8 cellular contexts compared by ENCODE assay signal in the genomic region with DNA sequence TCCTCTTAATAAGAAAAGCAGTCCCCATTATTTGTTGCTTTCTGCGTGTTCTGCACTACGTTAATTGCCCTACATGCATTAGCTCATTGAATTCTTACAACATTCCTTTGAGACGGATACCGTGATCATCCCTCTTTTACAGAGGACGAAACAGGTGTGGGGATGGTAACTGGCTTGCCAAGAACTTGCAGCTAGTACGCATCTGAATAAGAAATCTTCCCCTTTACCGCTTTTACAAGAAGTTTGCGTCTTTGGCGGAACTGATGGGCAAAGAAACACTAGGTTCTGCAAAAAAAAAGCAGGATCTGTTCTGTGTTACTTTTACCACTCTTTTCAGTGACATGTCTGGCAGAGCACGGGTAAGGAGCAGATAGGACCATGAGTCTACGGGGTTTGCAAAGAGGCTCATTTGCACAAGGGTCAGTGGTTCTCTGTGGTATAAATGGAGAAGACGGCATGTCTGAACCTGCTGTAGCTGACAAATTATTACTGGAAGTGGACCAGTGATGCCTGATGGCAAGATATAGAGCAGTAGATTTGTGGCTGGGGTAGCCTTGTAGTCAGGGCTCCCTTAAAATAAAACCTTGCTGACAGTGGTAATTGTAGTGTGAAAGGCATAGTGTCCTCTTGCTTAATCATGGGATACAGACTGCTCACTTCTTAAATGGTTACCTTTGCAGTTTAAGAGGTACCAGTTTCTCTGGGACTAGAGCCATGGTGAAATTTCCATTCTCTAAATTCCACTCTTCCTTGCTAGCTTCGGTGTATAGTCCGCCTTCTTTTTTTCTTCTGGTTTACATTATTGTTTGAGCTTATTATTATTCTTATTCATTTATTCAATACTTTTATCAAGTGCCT. TPM values are rescaled to one million over a fixed set of nuclear protein-coding genes. Genes with fewer than 3 reads are reported as not detected.
DNase-seq lines count a peak whose midpoint lies in the region; ATAC-seq, FAIRE-seq and TF ChIP-seq lines count a peak whose summit lies in the region.

No MANE protein-coding gene starts in this region.

- CTCF ChIA-PET in A549 (lab: Yijun Ruan, JAX): interaction anchor here (0.5 to 2.7 kb wide), 6 partner anchors 14 to 29 kb away, joined by 3 to 17 read pairs (median 4); partner anchors contain the start of gene VPS35L

- H3K9me3 ChIP-seq in A549: no peaks in the 10 kb centered on the region
- no peaks in the 10 kb centered on the region for H3K9me3 ChIP-seq in H9 (ENCODE audit: control insufficient read depth, low read depth, low read length)
- H3K9me3 ChIP-seq in T-helper 17 cell (ENCODE audit: control insufficient read depth, low read length, poor library complexity, severe bottlenecking): no peaks in the 10 kb centered on the region

- H2BK20ac ChIP-seq in H9 (ENCODE audit: low read depth, low read length, poor library complexity, severe bottlenecking): no peak overlapping the region

- no peak overlapping the region for H3K14ac ChIP-seq in H9 (ENCODE audit: insufficient read depth, low read length)

- peak overlapping the region; percentile 77 for H3K4me2 ChIP-seq in A549
- H3K4me2 ChIP-seq in H9 (ENCODE audit: insufficient read depth, insufficient read length, low read length): peak overlapping the region; percentile 100

- H3K4me3 ChIP-seq in A549: peak overlapping the region; percentile 98
- H3K4me3 ChIP-seq in fibroblast of the aortic adventitia (ENCODE audit: low read depth, low read length): peak overlapping the region; percentile 99

- no peak overlapping the region for H2AK5ac ChIP-seq in H9 (ENCODE audit: insufficient read length, low read length)

- H3K56ac ChIP-seq in H9 (ENCODE audit: insufficient read length, low read depth, low read length): no peak overlapping the region

- H3K79me1 ChIP-seq in H9 (ENCODE audit: insufficient read depth, low read depth, low read length, poor library complexity, severe bottlenecking): no peaks in the 10 kb centered on the region

- TF ChIP-seq RAD21 in A549 (conservative IDR thresholded peaks at IDR 0.05 in 1 of 2, IDR thresholded peaks at IDR 0.05 in 1 of 2): no peak

- H2BK15ac ChIP-seq in H9 (ENCODE audit: low read depth, low read length): no peak overlapping the region

- no peak overlapping the region; a peak in 1 of 7 replicates for H3K27ac Mint-ChIP-seq in H9
- H3K27ac Mint-ChIP-seq in T-helper 17 cell: peak overlapping the region; percentile 98

- no peak overlapping the region for H4K5ac ChIP-seq in H9 (ENCODE audit: insufficient read length, low read depth, low read length)

- H3K27me3 ChIP-seq in H9 (ENCODE audit: insufficient read depth, low read length): no peaks in the 10 kb centered on the region

- no peaks in the 10 kb centered on the region for H3K27me3 Mint-ChIP-seq in H9 (ENCODE audit: low read depth)
- no peaks in the 10 kb centered on the region for H3K27me3 Mint-ChIP-seq in T-helper 17 cell

- POLR2A ChIA-PET in A549 (lab: Yijun Ruan, JAX): interaction anchor here (1.8 kb wide), 1 partner anchor 30 kb away, joined by 15 read pairs; the partner anchor contains the start of gene VPS35L

- H3K36me3 Mint-ChIP-seq in H9 (ENCODE audit: insufficient read depth in 1 of 3, low read depth in 3 of 3) (peaks cover 1 to 15% (median 14%) of the 10 kb centered on the region in 3 experiments; a peak in 5 of 7 replicates), T-helper 17 cell (ENCODE audit: low read depth) (peaks cover 5% of the 10 kb centered on the region)

- H3T11ph ChIP-seq in H9 (ENCODE audit: low read length): no peak overlapping the region

- ATAC-seq in A549: no peak
- ATAC-seq in T-helper 17 cell: no peak
- ATAC-seq in HG03457 (IDR thresholded peaks at IDR 0.05; ENCODE audit: unreplicated experiment): no peak

- H3K23ac ChIP-seq in H9 (ENCODE audit: insufficient read length, low read depth, low read length): no peak overlapping the region

- H3K18ac ChIP-seq in H9 (ENCODE audit: insufficient read length, low read depth, low read length): no peak overlapping the region

- H3K4me1 ChIP-seq in A549 (peaks cover 31% of the 10 kb centered on the region), H9 (ENCODE audit: insufficient read depth, low read length) (0 out of 2 replicates have a peak, but pooled peaks cover 3% of the 10 kb centered on the region)

- no peak overlapping the region for H2BK12ac ChIP-seq in H9 (ENCODE audit: insufficient read length, low read depth, low read length)

- H2BK120ac ChIP-seq in H9 (ENCODE audit: low read depth, low read length, poor library complexity, severe bottlenecking): no peak overlapping the region

- H4K8ac ChIP-seq in H9 (replicated peaks; ENCODE audit: insufficient read length, low read depth, low read length): no peak overlapping the region

- FAIRE-seq in A549 (lab: Jason Lieb, UNC): no peak

- no peak for TF ChIP-seq POLR2A in A549 (IDR thresholded peaks at IDR 0.05; ENCODE audit: low read length)

- H3K27ac ChIP-seq in A549 (peak overlapping the region in 1 of 2 experiments; percentile 94; a peak in 4 of 6 replicates), H9 (ENCODE audit: insufficient read length, low read depth, low read length) (no peak overlapping the region)

- peak overlapping the region; percentile 11 for H2AFZ ChIP-seq in H9 (ENCODE audit: low read length)

- peaks cover 18% of the 10 kb centered on the region for H3K23me2 ChIP-seq in H9 (ENCODE audit: insufficient read length, low read depth, low read length, poor library complexity, severe bottlenecking)

- H3K4me3 Mint-ChIP-seq in H9 (peak overlapping the region; percentile 91 to 96), T-helper 17 cell (peak overlapping the region; percentile 100)

- H3K4me1 Mint-ChIP-seq in H9 (peaks cover 38 to 40% of the 10 kb centered on the region in 2 experiments), T-helper 17 cell (peaks cover 39% of the 10 kb centered on the region)

- no peak overlapping the region for H2BK5ac ChIP-seq in H9 (ENCODE audit: insufficient read length, low read length)

- TF ChIP-seq CTCF in A549 (IDR thresholded peaks at IDR 0.05) (no peak), H9 (conservative IDR thresholded peaks at IDR 0.05) (no peak), fibroblast of the aortic adventitia (IDR thresholded peaks at IDR 0.05; ENCODE audit: insufficient read depth, low read length) (no peak)

- H3K9me3 Mint-ChIP-seq in H9: no peaks in the 10 kb centered on the region

- H3K79me2 ChIP-seq in H9 (ENCODE audit: insufficient read depth, low read length): peaks cover 6% of the 10 kb centered on the region; the same call in 1 of the 2 replicates

- no peak overlapping the region for H3K4ac ChIP-seq in H9 (ENCODE audit: low read depth, low read length)

- no peak overlapping the region for H4K91ac ChIP-seq in H9 (ENCODE audit: insufficient read length, low read depth, low read length)

- H3K9ac ChIP-seq in H9 (ENCODE audit: extremely low read depth, insufficient read length, low read length): peak overlapping the region; percentile 71

- TF ChIP-seq EP300 in A549 (IDR thresholded peaks at IDR 0.05): no peak

- 85% methylated on average over 14 of the region's 14 CpGs for WGBS in A549 (ENCODE audit: missing lambda C conversion rate)
- WGBS in H9 (ENCODE audit: extremely low coverage, insufficient read length, low lambda C conversion rate): no CpG with 5 or more reads among the region's 14 CpGs

- DNase-seq in A549 (ENCODE audit: low read depth in 1 of 2, low spot score in 1 of 2): no peak
- DNase-seq in H9: no peak
- DNase-seq in T-helper 17 cell: no peak
- peak; percentile 16 for DNase-seq in fibroblast of the aortic adventitia (ENCODE audit: low read depth)
- peak; percentile 16 for DNase-seq in renal cortical epithelial cell (ENCODE audit: low read depth)
- DNase-seq in epidermal melanocyte (ENCODE audit: insufficient read length, low spot score): no peak
- DNase-seq in activated effector memory CD4-positive, alpha-beta T cell treated with anti-CD3 and anti-CD28 coated beads, Interleukin-2, amount 50 U/mL, for 16 hours: no peak

- H4K20me1 ChIP-seq in H9 (ENCODE audit: control insufficient read depth, insufficient read depth, insufficient read length): no peaks in the 10 kb centered on the region

TF ChIP-seq in A549, 52 proteins besides CTCF, POLR2A, EP300 and RAD21 (continues in another document):
- TF ChIP-seq CBX8 (IDR thresholded peaks at IDR 0.05) (no peak), HOXA7 (CRISPR knock-in tag; IDR thresholded peaks at IDR 0.05) (no peak), ZC3H11A (IDR thresholded peaks at IDR 0.05) (no peak), HOXB13 (CRISPR knock-in tag; IDR thresholded peaks at IDR 0.05; ENCODE audit: low read depth) (no peak), NR3C1 (IDR thresholded peaks at IDR 0.05) (no peak), TP53 (CRISPR knock-in tag; IDR thresholded peaks at IDR 0.05) (no peak), EHF (CRISPR knock-in tag; IDR thresholded peaks at IDR 0.05) (no peak)

RNA-seq across cellular contexts. Expression of gene CCP110, which starts 1.4 kb away (rescaled TPM):
- polyA plus RNA-seq in A549 (2011; rRNA removed) (14.0 and 15.3 TPM in 2 replicates), A549 (2017; fragmentation: RNase III; extraction: RNeasy Plus Mini Kit Qiagen cat#74134 plus additional on column Dnase treatment) (11.3 to 12.1 TPM (median 11.6 TPM) in 3 replicates)
- polyA plus RNA-seq in A549 (2012; cell fraction: cytosol; rRNA removed): 4.0 and 4.4 TPM in 2 replicates
- polyA plus RNA-seq in A549 (2012; cell fraction: nucleus; rRNA removed): 2.4 and 3.0 TPM in 2 replicates
- 4.6 and 6.5 TPM in 2 replicates for polyA minus RNA-seq in A549 (2011; rRNA and poly(A)+ RNA removed)
- total RNA-seq in H9 (2021) (17.8 and 21.6 TPM in 2 replicates), T-helper 17 cell (10 to 100 TPM; 13.9 to 15.4 TPM), fibroblast of the aortic adventitia (ENCODE audit: low replicate concordance) (6.5 and 23.3 TPM in 2 replicates), renal cortical epithelial cell (7.5 and 19.4 TPM in 2 replicates)

RNA-seq across cellular contexts. Expression of gene GDE1, which starts 3.2 kb away (rescaled TPM):
- polyA plus RNA-seq in A549 (2011; rRNA removed) (81.6 and 85.2 TPM in 2 replicates), A549 (2017; fragmentation: RNase III; extraction: RNeasy Plus Mini Kit Qiagen cat#74134 plus additional on column Dnase treatment) (54.9 to 59.7 TPM (median 55.6 TPM) in 3 replicates)
- 31.0 and 36.8 TPM in 2 replicates for polyA plus RNA-seq in A549 (2012; cell fraction: cytosol; rRNA removed)
- polyA plus RNA-seq in A549 (2012; cell fraction: nucleus; rRNA removed): 14.0 and 16.2 TPM in 2 replicates
- polyA minus RNA-seq in A549 (2011; rRNA and poly(A)+ RNA removed): 28.2 and 28.3 TPM in 2 replicates
- total RNA-seq in H9 (2021) (47.7 and 48.6 TPM in 2 replicates), T-helper 17 cell (10 to 100 TPM; 25.1 to 32.0 TPM), fibroblast of the aortic adventitia (ENCODE audit: low replicate concordance) (34.3 and 59.9 TPM in 2 replicates), renal cortical epithelial cell (84.7 and 124 TPM in 2 replicates)

RNA-seq across cellular contexts. Expression of gene VPS35L, which starts 30.4 kb away (rescaled TPM):
- 47.7 and 59.0 TPM in 2 replicates for polyA plus RNA-seq in A549 (2011; rRNA removed)
- 23.0 and 25.6 TPM in 2 replicates for polyA plus RNA-seq in A549 (2012; cell fraction: cytosol; rRNA removed)
- polyA plus RNA-seq in A549 (2012; cell fraction: nucleus; rRNA removed): 27.7 and 28.6 TPM in 2 replicates
- polyA plus RNA-seq in A549 (2017; fragmentation: RNase III; extraction: RNeasy Plus Mini Kit Qiagen cat#74134 plus additional on column Dnase treatment): 35.0 to 38.4 TPM (median 37.6 TPM) in 3 replicates
- polyA minus RNA-seq in A549 (2011; rRNA and poly(A)+ RNA removed): 76.2 and 88.5 TPM in 2 replicates
- total RNA-seq in H9 (2021): 58.4 and 59.2 TPM in 2 replicates
- 10 to 100 TPM; 37.6 to 47.6 TPM for total RNA-seq in T-helper 17 cell
- 67.1 and 67.7 TPM in 2 replicates for total RNA-seq in fibroblast of the aortic adventitia (ENCODE audit: low replicate concordance)
- 26.0 and 49.0 TPM in 2 replicates for total RNA-seq in renal cortical epithelial cell

Comparison
In these comparisons a context has a peak if more than half of its experiments do, and no peak if none do; other contexts are left out.
1. DNase-seq: peak in fibroblast of the aortic adventitia (single experiment) and renal cortical epithelial cell (single experiment); none in A549 (0 of 2), H9 (single experiment), T-helper 17 cell (0 of 3), epidermal melanocyte (single experiment) and activated effector memory CD4-positive, alpha-beta T cell treated with anti-CD3 and anti-CD28 coated beads, Interleukin-2, amount 50 U/mL, for 16 hours (single experiment).